In genomic region chr1:81113688-81114087, GRCh38 we compare ENCODE assay signal across 1 cellular context.
A peak's percentile ranks its signal among the peaks of the same experiment; 100 is the strongest.
TF ChIP-seq lines count a peak whose summit lies in the region.

No MANE protein-coding gene starts in this region.

TF ChIP-seq in SK-N-SH, 30 proteins besides CTCF, POLR2A, EP300 and RAD21 (continued from another document):
- peak; percentile 75 for TF ChIP-seq POLR2AphosphoS5 (IDR thresholded peaks at IDR 0.05; ENCODE audit: low read depth, low read length)
